ENCODE assay signal across 8 cellular contexts in the genomic region with DNA sequence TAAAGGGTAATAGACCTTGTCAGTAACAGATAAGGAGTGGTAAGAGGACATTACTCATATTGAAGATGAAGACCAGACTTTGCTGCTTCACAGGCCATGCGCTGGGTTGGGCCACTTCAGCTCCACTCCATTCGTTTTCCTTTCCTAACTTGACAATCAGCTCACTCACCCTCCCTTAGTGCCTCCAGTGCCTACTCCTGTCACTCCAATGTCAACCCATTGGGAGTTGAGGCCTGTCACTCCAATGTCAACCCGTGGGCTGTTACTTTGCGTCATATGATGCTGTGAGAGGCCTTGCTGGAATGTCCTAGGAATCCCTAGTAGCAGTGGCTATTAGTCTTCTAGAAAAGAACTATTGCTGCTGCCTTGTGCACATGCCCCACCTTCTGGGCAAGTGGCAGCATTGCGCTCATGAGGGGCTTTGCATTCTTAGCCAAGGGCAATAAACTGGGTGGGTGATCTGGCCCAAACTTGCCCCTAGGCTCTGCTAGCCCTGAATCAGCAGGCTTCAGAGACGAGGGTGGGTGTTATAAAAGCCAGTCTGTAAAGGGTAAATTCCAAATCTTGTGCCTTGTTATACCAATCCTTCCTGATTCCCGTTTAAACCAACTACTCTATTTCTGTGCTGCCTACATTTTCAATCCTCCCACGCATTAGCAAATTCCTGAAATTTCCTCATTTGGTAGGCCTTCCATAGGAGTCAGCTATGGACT.
DNase-seq lines count a peak whose midpoint lies in the region; ATAC-seq and TF ChIP-seq lines count a peak whose summit lies in the region.

No MANE protein-coding gene starts in this region.

- CTCF ChIA-PET in AG04449 (lab: Yijun Ruan, JAX): interaction anchor here (0.7 to 13.4 kb wide), 25 partner anchors 9 to 455 kb away, joined by 3 to 248 read pairs (median 4); a partner anchor contains a TSS

- ATAC-seq in GM21723 (IDR thresholded peaks at IDR 0.05; ENCODE audit: unreplicated experiment): peak; percentile 59
- ATAC-seq in activated CD4-positive, CD25-positive, alpha-beta regulatory T cell treated with anti-CD3 and anti-CD28 coated beads, Interleukin-2, amount 50 U/mL, for 24 hours: peak; percentile 41 to 61
- peak; percentile 52 for ATAC-seq in central memory CD8-positive, alpha-beta T cell (replicated peaks; ENCODE audit: extremely low read depth, poor library complexity, severe bottlenecking)
- ATAC-seq in HG02571 (IDR thresholded peaks at IDR 0.05; ENCODE audit: unreplicated experiment): no peak

- H3K36me3 Mint-ChIP-seq in central memory CD8-positive, alpha-beta T cell (ENCODE audit: insufficient read depth): peaks cover 26% of the 10 kb centered on the region

- H3K27ac ChIP-seq in layer of hippocampus (ENCODE audit: low read depth, low read length): peak overlapping the region; percentile 31

- H3K27me3 Mint-ChIP-seq in central memory CD8-positive, alpha-beta T cell: no peaks in the 10 kb centered on the region

- H3K4me3 Mint-ChIP-seq in central memory CD8-positive, alpha-beta T cell: no peak overlapping the region

- DNase-seq in AG04449 (ENCODE audit: low read depth, low spot score) (peak; percentile 46), NCI-H2171 treated with DMSO at 0.1 percent for 48 hours (lab: John Stamatoyannopoulos, UW) (peak; percentile 57)
- peak; percentile 40 to 51 for DNase-seq in central memory CD8-positive, alpha-beta T cell (ENCODE audit: low spot score in 2 of 2)
- peak; percentile 59 for DNase-seq in stimulated activated CD4-positive, alpha-beta T cell treated with anti-CD3 and anti-CD28 coated beads, Interleukin-4, amount 100 ng/mL, for 1 hour

- no peaks in the 10 kb centered on the region for H3K9me3 Mint-ChIP-seq in central memory CD8-positive, alpha-beta T cell

- no peaks in the 10 kb centered on the region for H3K27me3 ChIP-seq in layer of hippocampus (ENCODE audit: control insufficient read depth, insufficient read depth, low read length)

- H3K4me1 Mint-ChIP-seq in central memory CD8-positive, alpha-beta T cell: peaks cover 9% of the 10 kb centered on the region

- POLR2A ChIA-PET in AG04449 (lab: Yijun Ruan, JAX): no interaction called here

- TF ChIP-seq CTCF in AG04449 (IDR thresholded peaks at IDR 0.05; ENCODE audit: insufficient read depth, low read length, missing control alignments): peak; percentile 89

- no peak overlapping the region for H3K4me3 ChIP-seq in AG04449 (ENCODE audit: low read depth, low read length)

- peak overlapping the region; percentile 9 for H3K27ac Mint-ChIP-seq in central memory CD8-positive, alpha-beta T cell (ENCODE audit: low read depth)
